ENCODE assay signal across 8 cellular contexts in the genomic region with DNA sequence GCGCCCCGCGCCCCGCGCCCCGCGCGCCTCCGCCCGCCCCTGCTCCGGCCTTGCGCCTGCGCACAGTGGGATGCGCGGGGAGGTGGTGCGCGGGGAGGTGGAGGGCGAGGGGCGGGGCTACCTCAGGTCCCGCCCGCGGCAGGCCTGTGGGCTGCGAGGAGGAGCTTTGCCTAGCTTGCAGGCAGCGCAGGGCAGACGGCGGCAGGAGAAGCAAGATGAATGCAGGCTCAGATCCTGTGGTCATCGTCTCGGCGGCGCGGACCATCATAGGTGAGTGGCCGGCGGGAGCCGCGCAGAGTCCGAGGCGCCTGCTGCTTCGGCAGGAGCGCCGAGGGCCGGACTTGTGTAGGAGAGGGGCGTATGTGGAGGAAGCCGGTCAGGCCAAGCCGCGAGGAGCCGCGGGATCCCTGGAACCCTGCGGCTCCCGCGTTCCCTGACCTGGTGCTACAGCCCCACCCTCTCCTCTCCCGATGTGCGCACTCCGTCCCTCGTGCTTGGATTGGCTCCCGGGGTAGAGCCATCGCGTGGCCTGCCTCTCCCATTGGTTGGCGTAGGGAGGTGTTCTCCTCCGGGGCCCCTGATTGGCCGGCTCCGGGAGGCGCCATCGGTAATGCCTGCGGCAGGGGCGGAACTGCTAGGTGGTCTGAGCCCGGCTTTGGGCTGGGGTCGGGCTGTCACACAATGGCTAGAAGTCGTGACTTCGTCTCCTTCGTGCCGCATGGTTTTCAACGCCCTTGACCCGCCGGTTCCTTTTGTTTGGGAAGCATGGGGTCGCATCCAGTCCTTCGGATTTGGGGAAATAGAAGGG. TPM values are rescaled to one million over a fixed set of nuclear protein-coding genes. Genes with fewer than 3 reads are reported as not detected.
A peak's percentile ranks its signal among the peaks of the same experiment; 100 is the strongest.
DNase-seq lines count a peak whose midpoint lies in the region; ATAC-seq and TF ChIP-seq lines count a peak whose summit lies in the region.

Gene ACAT2, plus strand, starts transcription at position 173 of the 808 bp plus-strand sequence. Its CDS starts 43 bp downstream, at position 216.

- H4K91ac ChIP-seq in H9 (ENCODE audit: insufficient read length, low read depth, low read length) = no peak within 1 kb of the TSS

- H2BK12ac ChIP-seq in H9 (ENCODE audit: insufficient read length, low read depth, low read length) = no peak within 1 kb of the TSS

- peak within 1 kb of the TSS; percentile 88 for H3K14ac ChIP-seq in H9 (ENCODE audit: insufficient read depth, low read length)

- POLR2A ChIA-PET in naive thymus-derived CD8-positive, alpha-beta T cell (lab: Charles Lee) = interaction anchor here (0.6 to 4.9 kb wide), 18 partner anchors 9 to 249 kb away, joined by 3 to 81 read pairs (median 4); partner anchors contain the start of genes MRPL18, SOD2, TCP1 and WTAP

- H3K4me1 Mint-ChIP-seq in H9 = peaks cover 32 to 33% of the 10 kb centered on the region in 2 experiments
- H3K4me1 Mint-ChIP-seq in activated T-helper 2 cell treated with anti-CD3 and anti-CD28 coated beads, Interferon-gamma antibody, Interleukin-2, Interleukin-4, amounts not matched to agents 10 μg/mL and 5 μg/mL and 100 μg/mL, durations not matched to agents 14 hours and 24 hours and 36 hours (ENCODE audit: low read depth) = peaks cover 46% of the 10 kb centered on the region
- H3K4me1 Mint-ChIP-seq in naive thymus-derived CD8-positive, alpha-beta T cell = peaks cover 20 to 34% (median 29%) of the 10 kb centered on the region in 4 donors
- peaks cover 21 to 49% of the 10 kb centered on the region in 2 donors for H3K4me1 Mint-ChIP-seq in stimulated activated naive B cell treated with anti-CD40 and anti-IgM and Interleukin-4, amounts not matched to agents 10 μg/mL and 1 μg/mL and 100 μg/mL, for 72 hours

- TF ChIP-seq CTCF in H9 (conservative IDR thresholded peaks at IDR 0.05) (no peak), fibroblast of lung (conservative IDR thresholded peaks at IDR 0.05 in 1 of 2, IDR thresholded peaks at IDR 0.05 in 1 of 2; ENCODE audit: low read depth in 1 of 2, low read length in 2 of 2) (no peak)

- WGBS in H9 (ENCODE audit: extremely low coverage, insufficient read length, low lambda C conversion rate) = no CpG with 5 or more reads among the region's 76 CpGs

- H2BK5ac ChIP-seq in H9 (ENCODE audit: insufficient read length, low read length) = peak within 1 kb of the TSS; percentile 49

- H3K56ac ChIP-seq in H9 (ENCODE audit: insufficient read length, low read depth, low read length) = no peak within 1 kb of the TSS

- H2AK5ac ChIP-seq in H9 (ENCODE audit: insufficient read length, low read length) = no peak within 1 kb of the TSS

- intact Hi-C loops in activated T-helper 2 cell treated with anti-CD3 and anti-CD28 coated beads, Interferon-gamma antibody, Interleukin-2, Interleukin-4, amounts not matched to agents 10 μg/mL and 5 μg/mL and 100 μg/mL, durations not matched to agents 14 hours and 24 hours and 36 hours (cut with micrococcal nuclease) = loop anchor here (1.0 kb wide), 3 partner anchors 27 to 69 kb away; partner anchors contain the start of genes SOD2 and TCP1

- no peak within 1 kb of the TSS for H4K8ac ChIP-seq in H9 (replicated peaks; ENCODE audit: insufficient read length, low read depth, low read length)

- H3K4me3 Mint-ChIP-seq in H9 = peak within 1 kb of the TSS; percentile 85 to 93
- H3K4me3 Mint-ChIP-seq in activated T-helper 2 cell treated with anti-CD3 and anti-CD28 coated beads, Interferon-gamma antibody, Interleukin-2, Interleukin-4, amounts not matched to agents 10 μg/mL and 5 μg/mL and 100 μg/mL, durations not matched to agents 14 hours and 24 hours and 36 hours (ENCODE audit: low read depth) = peak within 1 kb of the TSS; percentile 93
- H3K4me3 Mint-ChIP-seq in naive thymus-derived CD8-positive, alpha-beta T cell = peak within 1 kb of the TSS; percentile 91 to 97 (median 93)
- H3K4me3 Mint-ChIP-seq in stimulated activated naive B cell treated with anti-CD40 and anti-IgM and Interleukin-4, amounts not matched to agents 10 μg/mL and 1 μg/mL and 100 μg/mL, for 72 hours = peak within 1 kb of the TSS; percentile 97 to 99

- peak within 1 kb of the TSS; percentile 67 for H3K27ac ChIP-seq in H9 (ENCODE audit: insufficient read length, low read depth, low read length)
- peak within 1 kb of the TSS; percentile 91 for H3K27ac ChIP-seq in fibroblast of lung (ENCODE audit: insufficient read depth, low read length)

- peaks cover 15% of the 10 kb centered on the region for H3K23me2 ChIP-seq in H9 (ENCODE audit: insufficient read length, low read depth, low read length, poor library complexity, severe bottlenecking)

- peak; percentile 86 for TF ChIP-seq POLR2A in Raji (IDR thresholded peaks at IDR 0.05; ENCODE audit: insufficient read depth, low read depth, low read length)

- peak within 1 kb of the TSS; percentile 97 to 99 (median 98) for H3K27ac Mint-ChIP-seq in H9
- peak within 1 kb of the TSS; percentile 93 for H3K27ac Mint-ChIP-seq in activated T-helper 2 cell treated with anti-CD3 and anti-CD28 coated beads, Interferon-gamma antibody, Interleukin-2, Interleukin-4, amounts not matched to agents 10 μg/mL and 5 μg/mL and 100 μg/mL, durations not matched to agents 14 hours and 24 hours and 36 hours
- peak within 1 kb of the TSS; percentile 94 to 99 (median 98) for H3K27ac Mint-ChIP-seq in naive thymus-derived CD8-positive, alpha-beta T cell
- H3K27ac Mint-ChIP-seq in stimulated activated naive B cell treated with anti-CD40 and anti-IgM and Interleukin-4, amounts not matched to agents 10 μg/mL and 1 μg/mL and 100 μg/mL, for 72 hours = peak within 1 kb of the TSS; percentile 98

- H4K5ac ChIP-seq in H9 (ENCODE audit: insufficient read length, low read depth, low read length) = no peak within 1 kb of the TSS

- H2BK20ac ChIP-seq in H9 (ENCODE audit: low read depth, low read length, poor library complexity, severe bottlenecking) = no peak within 1 kb of the TSS

- peak within 1 kb of the TSS; percentile 92 for H3K18ac ChIP-seq in H9 (ENCODE audit: insufficient read length, low read depth, low read length)

- peaks cover 11% of the 10 kb centered on the region for H3K36me3 ChIP-seq in ES-I3 (ENCODE audit: insufficient read depth, low read length)
- H3K36me3 ChIP-seq in fibroblast of lung (ENCODE audit: control insufficient read depth, insufficient read depth, low read length) = peaks cover 6% of the 10 kb centered on the region

- H3K36me3 Mint-ChIP-seq in H9 (ENCODE audit: insufficient read depth in 1 of 3, low read depth in 3 of 3) = peaks cover 43 to 61% (median 53%) of the 10 kb centered on the region in 3 experiments
- H3K36me3 Mint-ChIP-seq in activated T-helper 2 cell treated with anti-CD3 and anti-CD28 coated beads, Interferon-gamma antibody, Interleukin-2, Interleukin-4, amounts not matched to agents 10 μg/mL and 5 μg/mL and 100 μg/mL, durations not matched to agents 14 hours and 24 hours and 36 hours (ENCODE audit: low read depth) = peaks cover 60% of the 10 kb centered on the region
- peaks cover 0 to 35% (median 4%) of the 10 kb centered on the region in 3 donors for H3K36me3 Mint-ChIP-seq in naive thymus-derived CD8-positive, alpha-beta T cell
- peaks cover 26 to 55% of the 10 kb centered on the region in 2 donors for H3K36me3 Mint-ChIP-seq in stimulated activated naive B cell treated with anti-CD40 and anti-IgM and Interleukin-4, amounts not matched to agents 10 μg/mL and 1 μg/mL and 100 μg/mL, for 72 hours

- no peak within 1 kb of the TSS for H3K23ac ChIP-seq in H9 (ENCODE audit: insufficient read length, low read depth, low read length)

- H2BK15ac ChIP-seq in H9 (ENCODE audit: low read depth, low read length) = no peak within 1 kb of the TSS

- H3K4me1 ChIP-seq in ES-I3 (ENCODE audit: insufficient read depth, low read length) (peaks cover 12% of the 10 kb centered on the region), H9 (ENCODE audit: insufficient read depth, low read length) (peaks cover 2% of the 10 kb centered on the region; the same call in 1 of the 2 replicates), fibroblast of lung (ENCODE audit: control insufficient read depth, extremely low read depth, insufficient read depth, low read length) (peaks cover 24% of the 10 kb centered on the region)

- H3K27me3 Mint-ChIP-seq in H9 (ENCODE audit: low read depth) = no peaks in the 10 kb centered on the region
- H3K27me3 Mint-ChIP-seq in activated T-helper 2 cell treated with anti-CD3 and anti-CD28 coated beads, Interferon-gamma antibody, Interleukin-2, Interleukin-4, amounts not matched to agents 10 μg/mL and 5 μg/mL and 100 μg/mL, durations not matched to agents 14 hours and 24 hours and 36 hours (ENCODE audit: low read depth) = no peaks in the 10 kb centered on the region
- no peaks in the 10 kb centered on the region for H3K27me3 Mint-ChIP-seq in naive thymus-derived CD8-positive, alpha-beta T cell
- no peaks in the 10 kb centered on the region for H3K27me3 Mint-ChIP-seq in stimulated activated naive B cell treated with anti-CD40 and anti-IgM and Interleukin-4, amounts not matched to agents 10 μg/mL and 1 μg/mL and 100 μg/mL, for 72 hours

- H3K4me2 ChIP-seq in H9 (ENCODE audit: insufficient read depth, insufficient read length, low read length) (peak within 1 kb of the TSS; percentile 91), fibroblast of lung (ENCODE audit: extremely low read depth, insufficient read depth, low read length) (peak within 1 kb of the TSS; percentile 90)

- H2AFZ ChIP-seq in H9 (ENCODE audit: low read length) = no peak within 1 kb of the TSS
- H2AFZ ChIP-seq in fibroblast of lung (ENCODE audit: low read length) = peak within 1 kb of the TSS; percentile 86

- H3K4me3 ChIP-seq in fibroblast of lung (replicated peaks in 1 of 4; ENCODE audit: control extremely low read depth in 1 of 4, insufficient read depth in 1 of 4, low read depth in 3 of 4, low read length in 4 of 4) = peak within 1 kb of the TSS; percentile 52 to 83 (median 74)

- peak; percentile 92 to 93 for ATAC-seq in naive thymus-derived CD8-positive, alpha-beta T cell
- peak; percentile 95 to 96 for ATAC-seq in stimulated activated naive B cell treated with anti-CD40 and anti-IgM and Interleukin-4, amounts not matched to agents 10 μg/mL and 1 μg/mL and 100 μg/mL, for 72 hours (replicated peaks)

- no peaks in the 10 kb centered on the region; a peak in 1 of 5 replicates for H3K9me3 Mint-ChIP-seq in H9
- H3K9me3 Mint-ChIP-seq in activated T-helper 2 cell treated with anti-CD3 and anti-CD28 coated beads, Interferon-gamma antibody, Interleukin-2, Interleukin-4, amounts not matched to agents 10 μg/mL and 5 μg/mL and 100 μg/mL, durations not matched to agents 14 hours and 24 hours and 36 hours = no peaks in the 10 kb centered on the region
- H3K9me3 Mint-ChIP-seq in naive thymus-derived CD8-positive, alpha-beta T cell = no peaks in the 10 kb centered on the region
- no peaks in the 10 kb centered on the region for H3K9me3 Mint-ChIP-seq in stimulated activated naive B cell treated with anti-CD40 and anti-IgM and Interleukin-4, amounts not matched to agents 10 μg/mL and 1 μg/mL and 100 μg/mL, for 72 hours

- H3K79me2 ChIP-seq in H9 (ENCODE audit: insufficient read depth, low read length) = peaks cover 3% of the 10 kb centered on the region; the same call in 1 of the 2 replicates
- peaks cover 8% of the 10 kb centered on the region for H3K79me2 ChIP-seq in fibroblast of lung (ENCODE audit: control insufficient read depth, insufficient read depth, low read length)

- no peaks in the 10 kb centered on the region; the same call in 1 of the 2 replicates for H3K27me3 ChIP-seq in H9 (ENCODE audit: insufficient read depth, low read length)
- H3K27me3 ChIP-seq in fibroblast of lung (ENCODE audit: control insufficient read depth, insufficient read depth, low read length) = no peaks in the 10 kb centered on the region

- H3K9ac ChIP-seq in ES-I3 (ENCODE audit: low read depth, low read length) (peak within 1 kb of the TSS; percentile 99), H9 (ENCODE audit: extremely low read depth, insufficient read length, low read length) (peak within 1 kb of the TSS; percentile 83), fibroblast of lung (ENCODE audit: insufficient read depth, low read length) (peak within 1 kb of the TSS; percentile 90)

- DNase-seq in H9 = peak; percentile 98
- DNase-seq in M059J (ENCODE audit: low read depth) = peak; percentile 93
- DNase-seq in activated T-helper 2 cell treated with anti-CD3 and anti-CD28 coated beads, Interferon-gamma antibody, Interleukin-2, Interleukin-4, amounts not matched to agents 10 μg/mL and 5 μg/mL and 100 μg/mL, durations not matched to agents 14 hours and 24 hours and 36 hours (ENCODE audit: low spot score) = peak; percentile 91
- peak; percentile 94 for DNase-seq in fibroblast of lung (ENCODE audit: low read depth in 2 of 2)
- peak; percentile 88 to 97 (median 91) for DNase-seq in naive thymus-derived CD8-positive, alpha-beta T cell
- DNase-seq in stimulated activated naive B cell treated with anti-CD40 and anti-IgM and Interleukin-4, amounts not matched to agents 10 μg/mL and 1 μg/mL and 100 μg/mL, for 72 hours = peak; percentile 92

- H3K4ac ChIP-seq in H9 (ENCODE audit: low read depth, low read length) = no peak within 1 kb of the TSS

- no peak within 1 kb of the TSS for H3T11ph ChIP-seq in H9 (ENCODE audit: low read length)

- H4K20me1 ChIP-seq in H9 (ENCODE audit: control insufficient read depth, insufficient read depth, insufficient read length) (peaks cover 2% of the 10 kb centered on the region), fibroblast of lung (ENCODE audit: control insufficient read depth, extremely low read depth, insufficient read depth, low read length) (no peaks in the 10 kb centered on the region)

- H3K9me3 ChIP-seq in ES-I3 (ENCODE audit: control insufficient read depth, insufficient read depth, low read length) = no peaks in the 10 kb centered on the region
- no peaks in the 10 kb centered on the region for H3K9me3 ChIP-seq in H9 (ENCODE audit: control insufficient read depth, low read depth, low read length)
- no peaks in the 10 kb centered on the region for H3K9me3 ChIP-seq in fibroblast of lung (ENCODE audit: control insufficient read depth, insufficient read depth, low read depth, low read length)

- H3K79me1 ChIP-seq in H9 (ENCODE audit: insufficient read depth, low read depth, low read length, poor library complexity, severe bottlenecking) = peaks cover 3% of the 10 kb centered on the region

- H2BK120ac ChIP-seq in H9 (ENCODE audit: low read depth, low read length, poor library complexity, severe bottlenecking) = no peak within 1 kb of the TSS

RNA-seq across cellular contexts. Expression of gene ACAT2, which starts in this region (rescaled TPM):
- total RNA-seq in H9 (2021) (155 and 156 TPM in 2 replicates), fibroblast of lung (37.5 and 121 TPM in 2 replicates)
- total RNA-seq in M059J (2014; rRNA removed; shearing (Covaris generic)) = 49.6 and 75.8 TPM in 2 replicates
- 108 and 109 TPM in 2 replicates for total RNA-seq in activated T-helper 2 cell treated with anti-CD3 and anti-CD28 coated beads, Interferon-gamma antibody, Interleukin-2, Interleukin-4, amounts not matched to agents 10 μg/mL and 5 μg/mL and 100 μg/mL, durations not matched to agents 14 hours and 24 hours and 36 hours
- 108 TPM in 2 replicates for polyA plus RNA-seq in fibroblast of lung
- 75.5 and 94.2 TPM in 2 replicates for polyA plus RNA-seq in fibroblast of lung (2012)
- polyA minus RNA-seq in fibroblast of lung (ENCODE audit: low replicate concordance) = 17.6 and 35.0 TPM in 2 replicates
- 10 to 100 TPM; 30.6 to 30.9 TPM for total RNA-seq in naive thymus-derived CD8-positive, alpha-beta T cell
- polyA plus RNA-seq in naive thymus-derived CD8-positive, alpha-beta T cell = 10 to 100 TPM; 29.4 to 38.8 (median 38.2) TPM

Comparison
In these comparisons a context has a peak if more than half of its experiments do, and no peak if none do; other contexts are left out.
1. Peak in every context shown above with its lines: DNase-seq, ATAC-seq, H3K4me3 ChIP-seq and H3K27ac ChIP-seq.